Comparison of ENCODE assay signal across 1 cellular context in the genomic region with DNA sequence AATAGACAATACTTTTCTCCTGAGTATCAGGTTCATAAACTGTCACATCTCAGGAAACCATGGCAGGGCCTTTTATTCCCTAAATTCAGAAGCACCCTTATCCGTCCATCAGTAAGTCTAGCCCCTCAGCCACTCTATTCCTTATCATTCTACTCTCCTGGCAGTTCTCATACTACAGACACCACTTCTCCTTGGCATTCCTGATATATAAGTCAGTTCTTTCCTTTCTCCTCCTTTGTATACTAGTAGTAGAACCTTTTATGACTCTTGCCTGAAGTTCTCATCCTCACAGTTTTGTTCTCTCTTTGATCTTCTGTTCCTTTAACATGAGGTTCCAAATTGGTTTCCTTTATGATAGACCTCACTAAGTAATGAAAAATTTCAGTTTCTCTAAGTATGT.
TF ChIP-seq lines count a peak whose summit lies in the region.

No MANE protein-coding gene starts in this region.

TF ChIP-seq in HepG2, 621 proteins besides CTCF, POLR2A, EP300 and RAD21:
- TF ChIP-seq, protein P1, sequence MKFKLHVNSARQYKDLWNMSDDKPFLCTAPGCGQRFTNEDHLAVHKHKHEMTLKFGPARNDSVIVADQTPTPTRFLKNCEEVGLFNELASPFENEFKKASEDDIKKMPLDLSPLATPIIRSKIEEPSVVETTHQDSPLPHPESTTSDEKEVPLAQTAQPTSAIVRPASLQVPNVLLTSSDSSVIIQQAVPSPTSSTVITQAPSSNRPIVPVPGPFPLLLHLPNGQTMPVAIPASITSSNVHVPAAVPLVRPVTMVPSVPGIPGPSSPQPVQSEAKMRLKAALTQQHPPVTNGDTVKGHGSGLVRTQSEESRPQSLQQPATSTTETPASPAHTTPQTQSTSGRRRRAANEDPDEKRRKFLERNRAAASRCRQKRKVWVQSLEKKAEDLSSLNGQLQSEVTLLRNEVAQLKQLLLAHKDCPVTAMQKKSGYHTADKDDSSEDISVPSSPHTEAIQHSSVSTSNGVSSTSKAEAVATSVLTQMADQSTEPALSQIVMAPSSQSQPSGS (CRISPR knock-in tag; IDR thresholded peaks at IDR 0.05): no peak
- TF ChIP-seq FOXJ3 (CRISPR knock-in tag; IDR thresholded peaks at IDR 0.05; ENCODE audit: borderline replicate concordance) (no peak), ZNF138 (CRISPR knock-in tag; IDR thresholded peaks at IDR 0.05; ENCODE audit: low read depth) (no peak), ZFY (CRISPR knock-in tag; IDR thresholded peaks at IDR 0.05) (no peak), YY1 (IDR thresholded peaks at IDR 0.05; ENCODE audit: insufficient read depth, insufficient replicate concordance, low read depth, low read length) (no peak), XRCC5 (optimal IDR thresholded peaks at IDR 0.05; ENCODE audit: low read length) (no peak), ZNF766 (CRISPR knock-in tag; IDR thresholded peaks at IDR 0.05; ENCODE audit: borderline replicate concordance) (no peak), KDM3A (CRISPR knock-in tag; IDR thresholded peaks at IDR 0.05; ENCODE audit: low read depth) (no peak), ZNF589 (CRISPR knock-in tag; conservative IDR thresholded peaks at IDR 0.05) (no peak), ZNF607 (CRISPR knock-in tag; IDR thresholded peaks at IDR 0.05; ENCODE audit: borderline replicate concordance) (no peak), ZBTB3 (CRISPR knock-in tag; IDR thresholded peaks at IDR 0.05; ENCODE audit: borderline replicate concordance, low read depth) (no peak), ZNF761 (CRISPR knock-in tag; conservative IDR thresholded peaks at IDR 0.05) (no peak), SMAD3 (CRISPR knock-in tag; IDR thresholded peaks at IDR 0.05) (no peak), KDM1A (CRISPR knock-in tag; IDR thresholded peaks at IDR 0.05) (no peak), ZNF619 (CRISPR knock-in tag; IDR thresholded peaks at IDR 0.05) (no peak), DMAP1 (CRISPR knock-in tag; IDR thresholded peaks at IDR 0.05) (no peak)
- TF ChIP-seq, protein P2, sequence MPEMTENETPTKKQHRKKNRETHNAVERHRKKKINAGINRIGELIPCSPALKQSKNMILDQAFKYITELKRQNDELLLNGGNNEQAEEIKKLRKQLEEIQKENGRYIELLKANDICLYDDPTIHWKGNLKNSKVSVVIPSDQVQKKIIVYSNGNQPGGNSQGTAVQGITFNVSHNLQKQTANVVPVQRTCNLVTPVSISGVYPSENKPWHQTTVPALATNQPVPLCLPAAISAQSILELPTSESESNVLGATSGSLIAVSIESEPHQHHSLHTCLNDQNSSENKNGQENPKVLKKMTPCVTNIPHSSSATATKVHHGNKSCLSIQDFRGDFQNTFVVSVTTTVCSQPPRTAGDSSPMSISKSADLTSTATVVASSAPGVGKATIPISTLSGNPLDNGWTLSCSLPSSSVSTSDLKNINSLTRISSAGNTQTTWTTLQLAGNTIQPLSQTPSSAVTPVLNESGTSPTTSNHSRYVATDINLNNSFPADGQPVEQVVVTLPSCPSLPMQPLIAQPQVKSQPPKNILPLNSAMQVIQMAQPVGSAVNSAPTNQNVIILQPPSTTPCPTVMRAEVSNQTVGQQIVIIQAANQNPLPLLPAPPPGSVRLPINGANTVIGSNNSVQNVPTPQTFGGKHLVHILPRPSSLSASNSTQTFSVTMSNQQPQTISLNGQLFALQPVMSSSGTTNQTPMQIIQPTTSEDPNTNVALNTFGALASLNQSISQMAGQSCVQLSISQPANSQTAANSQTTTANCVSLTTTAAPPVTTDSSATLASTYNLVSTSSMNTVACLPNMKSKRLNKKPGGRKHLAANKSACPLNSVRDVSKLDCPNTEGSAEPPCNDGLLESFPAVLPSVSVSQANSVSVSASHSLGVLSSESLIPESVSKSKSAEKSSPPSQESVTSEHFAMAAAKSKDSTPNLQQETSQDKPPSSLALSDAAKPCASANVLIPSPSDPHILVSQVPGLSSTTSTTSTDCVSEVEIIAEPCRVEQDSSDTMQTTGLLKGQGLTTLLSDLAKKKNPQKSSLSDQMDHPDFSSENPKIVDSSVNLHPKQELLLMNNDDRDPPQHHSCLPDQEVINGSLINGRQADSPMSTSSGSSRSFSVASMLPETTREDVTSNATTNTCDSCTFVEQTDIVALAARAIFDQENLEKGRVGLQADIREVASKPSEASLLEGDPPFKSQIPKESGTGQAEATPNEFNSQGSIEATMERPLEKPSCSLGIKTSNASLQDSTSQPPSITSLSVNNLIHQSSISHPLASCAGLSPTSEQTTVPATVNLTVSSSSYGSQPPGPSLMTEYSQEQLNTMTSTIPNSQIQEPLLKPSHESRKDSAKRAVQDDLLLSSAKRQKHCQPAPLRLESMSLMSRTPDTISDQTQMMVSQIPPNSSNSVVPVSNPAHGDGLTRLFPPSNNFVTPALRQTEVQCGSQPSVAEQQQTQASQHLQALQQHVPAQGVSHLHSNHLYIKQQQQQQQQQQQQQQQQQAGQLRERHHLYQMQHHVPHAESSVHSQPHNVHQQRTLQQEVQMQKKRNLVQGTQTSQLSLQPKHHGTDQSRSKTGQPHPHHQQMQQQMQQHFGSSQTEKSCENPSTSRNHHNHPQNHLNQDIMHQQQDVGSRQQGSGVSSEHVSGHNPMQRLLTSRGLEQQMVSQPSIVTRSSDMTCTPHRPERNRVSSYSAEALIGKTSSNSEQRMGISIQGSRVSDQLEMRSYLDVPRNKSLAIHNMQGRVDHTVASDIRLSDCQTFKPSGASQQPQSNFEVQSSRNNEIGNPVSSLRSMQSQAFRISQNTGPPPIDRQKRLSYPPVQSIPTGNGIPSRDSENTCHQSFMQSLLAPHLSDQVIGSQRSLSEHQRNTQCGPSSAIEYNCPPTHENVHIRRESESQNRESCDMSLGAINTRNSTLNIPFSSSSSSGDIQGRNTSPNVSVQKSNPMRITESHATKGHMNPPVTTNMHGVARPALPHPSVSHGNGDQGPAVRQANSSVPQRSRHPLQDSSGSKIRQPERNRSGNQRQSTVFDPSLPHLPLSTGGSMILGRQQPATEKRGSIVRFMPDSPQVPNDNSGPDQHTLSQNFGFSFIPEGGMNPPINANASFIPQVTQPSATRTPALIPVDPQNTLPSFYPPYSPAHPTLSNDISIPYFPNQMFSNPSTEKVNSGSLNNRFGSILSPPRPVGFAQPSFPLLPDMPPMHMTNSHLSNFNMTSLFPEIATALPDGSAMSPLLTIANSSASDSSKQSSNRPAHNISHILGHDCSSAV (CRISPR knock-in tag; IDR thresholded peaks at IDR 0.05; ENCODE audit: borderline replicate concordance): no peak
TF ChIP-seq in HepG2: peak in this region for 0.
